ENCODE assay signal across 8 cellular contexts in genomic region chr3:196867155-196867506, GRCh38. TPM values are rescaled to one million over a fixed set of nuclear protein-coding genes. Genes with fewer than 3 reads are reported as not detected.
DNase-seq lines count a peak whose midpoint lies in the region; ATAC-seq and TF ChIP-seq lines count a peak whose summit lies in the region.

No MANE protein-coding gene starts in this region.

- H3K36me3 Mint-ChIP-seq in effector memory CD8-positive, alpha-beta T cell (ENCODE audit: insufficient read depth) = peaks cover 25% of the 10 kb centered on the region
- H3K36me3 Mint-ChIP-seq in osteocyte (ENCODE audit: unreplicated experiment) = no peaks in the 10 kb centered on the region

- peaks cover 6 to 15% of the 10 kb centered on the region in 2 donors for H3K4me1 Mint-ChIP-seq in effector memory CD8-positive, alpha-beta T cell (ENCODE audit: low read depth in 2 of 2)
- peaks cover 24% of the 10 kb centered on the region for H3K4me1 Mint-ChIP-seq in osteocyte (ENCODE audit: unreplicated experiment)

- peak overlapping the region; percentile 65 for H3K9ac ChIP-seq in ES-I3 (ENCODE audit: low read depth, low read length)

- H3K9me3 ChIP-seq in ES-I3 (ENCODE audit: control insufficient read depth, insufficient read depth, low read length) = no peaks in the 10 kb centered on the region

- H3K4me3 Mint-ChIP-seq in effector memory CD8-positive, alpha-beta T cell = peak overlapping the region; percentile 90 to 98
- H3K4me3 Mint-ChIP-seq in osteocyte (ENCODE audit: unreplicated experiment) = peak overlapping the region; percentile 82

- 0 out of 2 replicates have a peak, but pooled peaks cover 2% of the 10 kb centered on the region for H3K36me3 ChIP-seq in ES-I3 (ENCODE audit: insufficient read depth, low read length)

- DNase-seq in NCI-H748 treated with DMSO at 0.1 percent for 48 hours (lab: John Stamatoyannopoulos, UW) (peak; percentile 7), osteocyte (ENCODE audit: extremely low spot score, unreplicated experiment) (no peak), NCI-H1417 treated with DMSO at 0.1 percent for 48 hours (lab: John Stamatoyannopoulos, UW) (no peak)
- peak in 1 of 3 experiments; percentile 1 for DNase-seq in effector memory CD8-positive, alpha-beta T cell

- H3K27me3 Mint-ChIP-seq in effector memory CD8-positive, alpha-beta T cell = no peaks in the 10 kb centered on the region
- H3K27me3 Mint-ChIP-seq in osteocyte (ENCODE audit: unreplicated experiment) = no peaks in the 10 kb centered on the region

- ATAC-seq in effector memory CD8-positive, alpha-beta T cell (replicated peaks) = no peak
- ATAC-seq in GM19351 (IDR thresholded peaks at IDR 0.05; ENCODE audit: unreplicated experiment) (no peak), HG03139 (IDR thresholded peaks at IDR 0.05; ENCODE audit: unreplicated experiment) (no peak), HG02884 (IDR thresholded peaks at IDR 0.05; ENCODE audit: unreplicated experiment) (no peak)

- no peaks in the 10 kb centered on the region for H3K9me3 Mint-ChIP-seq in effector memory CD8-positive, alpha-beta T cell
- peaks cover 6% of the 10 kb centered on the region for H3K9me3 Mint-ChIP-seq in osteocyte (ENCODE audit: unreplicated experiment)

- H3K4me1 ChIP-seq in ES-I3 (ENCODE audit: insufficient read depth, low read length) = peaks cover 5% of the 10 kb centered on the region; the same call in 1 of the 2 replicates

- H3K27ac Mint-ChIP-seq in effector memory CD8-positive, alpha-beta T cell = peak overlapping the region; percentile 92 to 94
- H3K27ac Mint-ChIP-seq in osteocyte (ENCODE audit: unreplicated experiment) = peak overlapping the region; percentile 97

- TF ChIP-seq CTCF in osteocyte (IDR thresholded peaks at IDR 0.05) = no peak

RNA-seq across cellular contexts. Expression of gene SENP5, which starts 0.6 kb away (rescaled TPM):
- 35.9 and 36.9 TPM in 2 replicates for total RNA-seq in osteocyte
